Comparison of ENCODE assay signal across 25 cellular contexts in the genomic region with DNA sequence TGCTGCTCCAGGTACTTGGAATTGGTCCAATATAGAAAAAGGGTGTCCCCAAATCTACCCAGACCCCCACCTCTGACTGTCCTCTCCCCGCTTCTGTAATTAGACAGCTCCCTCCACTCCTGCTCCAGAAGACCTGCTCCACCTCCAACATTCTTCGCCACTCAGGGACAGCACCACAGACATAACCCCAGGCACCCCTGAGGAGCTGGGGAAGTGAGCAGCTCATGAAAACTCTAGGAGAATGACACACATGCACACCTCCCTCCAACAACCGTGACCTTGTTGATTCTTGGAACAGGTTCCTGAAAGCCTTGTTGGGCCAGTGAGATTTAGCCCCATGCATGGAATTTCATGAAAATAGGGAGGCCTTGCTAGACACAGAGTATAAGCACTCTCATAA. TPM values are rescaled to one million over a fixed set of nuclear protein-coding genes. Genes with fewer than 3 reads are reported as not detected.
A peak's percentile ranks its signal among the peaks of the same experiment; 100 is the strongest.
DNase-seq lines count a peak whose midpoint lies in the region; ATAC-seq, FAIRE-seq and TF ChIP-seq lines count a peak whose summit lies in the region.
"Had no signal": no experiment of that assay in that cellular context is flagged by ENCODE, and none has a peak within 500 bp of the region (broad histone marks: within the 10 kb centered on the region; RNA-seq: fewer than 3 reads in every experiment).

No MANE protein-coding gene starts in this region.

- H3K27me3 ChIP-seq in GM23338 (ENCODE audit: insufficient read depth) (no peaks in the 10 kb centered on the region), H1 (replicated peaks in 1 of 4; ENCODE audit: control insufficient read depth in 3 of 4, extremely low read depth in 1 of 4, insufficient read depth in 3 of 4, low read length in 3 of 4) (no peaks in the 10 kb centered on the region), spleen (replicated peaks in 1 of 7) (peaks cover 0 to 7% (median 0%) of the 10 kb centered on the region in 7 donors)
- H3K27me3 ChIP-seq: BE2C; BLaER1 treated with 17β-estradiol and CSF1 and Interleukin-3, amounts not matched to agents 10 nM and 100 nM had no signal

- H2AFZ ChIP-seq in GM23338 (peak overlapping the region; percentile 9), H1 (ENCODE audit: low read length) (peak overlapping the region; percentile 92; the same call in 1 of the 2 replicates)

- no peak overlapping the region for H3K4ac ChIP-seq in H1 (replicated peaks; ENCODE audit: insufficient read length, low read depth, low read length)

- no peak overlapping the region for H2BK12ac ChIP-seq in H1 (ENCODE audit: low read depth, low read length)

- no peak overlapping the region for H3K27ac Mint-ChIP-seq in GM23338
- no peak overlapping the region for H3K27ac Mint-ChIP-seq in activated naive CD4-positive, alpha-beta T cell treated with anti-CD3 and anti-CD28 coated beads for 36 hours
- H3K27ac Mint-ChIP-seq: CD14-positive monocyte; CD4-positive, alpha-beta T cell; H9 had no signal

- no peaks in the 10 kb centered on the region for H3K79me1 ChIP-seq in H1 (ENCODE audit: low read depth, low read length)

- TF ChIP-seq POLR2A in H1 (IDR thresholded peaks at IDR 0.05; ENCODE audit: control extremely low read depth in 1 of 2, low read depth in 2 of 2, low read length in 2 of 2) = no peak
- no peak for TF ChIP-seq POLR2A in spleen (IDR thresholded peaks at IDR 0.05)

- H3K9me3 ChIP-seq in H1 (ENCODE audit: insufficient read depth in 2 of 2, low read depth in 1 of 2, low read length in 1 of 2) (no peaks in the 10 kb centered on the region), spleen (no peaks in the 10 kb centered on the region)
- H3K9me3 ChIP-seq: A549; BE2C; BLaER1 treated with 17β-estradiol and CSF1 and Interleukin-3, amounts not matched to agents 10 nM and 100 nM had no signal

- peak overlapping the region; percentile 16; the same call in 1 of the 2 replicates for H2BK20ac ChIP-seq in H1 (ENCODE audit: low read length)

- peaks cover 9% of the 10 kb centered on the region for H3K27me3 Mint-ChIP-seq in GM23338 (ENCODE audit: insufficient read depth, low read depth, poor library complexity)
- H3K27me3 Mint-ChIP-seq in activated naive CD4-positive, alpha-beta T cell treated with anti-CD3 and anti-CD28 coated beads for 36 hours (ENCODE audit: low read depth) = no peaks in the 10 kb centered on the region
- H3K27me3 Mint-ChIP-seq: CD4-positive, alpha-beta T cell had no signal

- TF ChIP-seq EP300 in H1 (IDR thresholded peaks at IDR 0.05; ENCODE audit: borderline replicate concordance in 1 of 2, low read depth in 2 of 2, low read length in 2 of 2) = no peak

- H2BK5ac ChIP-seq in H1 (ENCODE audit: low read depth, low read length) = 0 out of 2 replicates have a peak overlapping the region, but pooled peaks have one; percentile 64

- H2AK5ac ChIP-seq in H1 (ENCODE audit: low read depth, low read length) = no peak overlapping the region

- no peak overlapping the region for H3K14ac ChIP-seq in H1 (ENCODE audit: insufficient read length)

- no peak overlapping the region for H3K56ac ChIP-seq in H1 (replicated peaks; ENCODE audit: insufficient read length, low read depth, low read length)

- H3K4me3 ChIP-seq in GM23338 (no peak overlapping the region), H1 (ENCODE audit: extremely low read depth in 1 of 4, insufficient read depth in 2 of 4, low read depth in 3 of 4, low read length in 4 of 4) (no peak overlapping the region), spleen (no peak overlapping the region)
- H3K4me3 ChIP-seq: A549; BLaER1 treated with 17β-estradiol and CSF1 and Interleukin-3, amounts not matched to agents 10 nM and 100 nM; GM12878 had no signal

- H3K23ac ChIP-seq in H1 (ENCODE audit: insufficient read length) = no peak overlapping the region

- H3K4me1 Mint-ChIP-seq in GM23338 = peaks cover 26% of the 10 kb centered on the region
- H3K4me1 Mint-ChIP-seq in activated naive CD4-positive, alpha-beta T cell treated with anti-CD3 and anti-CD28 coated beads for 36 hours (ENCODE audit: low read depth) = no peaks in the 10 kb centered on the region
- H3K4me1 Mint-ChIP-seq: CD14-positive monocyte; CD8-positive, alpha-beta memory T cell had no signal

- H4K8ac ChIP-seq in H1 (ENCODE audit: extremely low read depth, insufficient read depth, low read length) = no peak overlapping the region

- 90% methylated on average over 3 of the region's 3 CpGs; no CpG with 5 or more reads in 1 of the 2 experiments for WGBS in H1 (ENCODE audit: extremely low coverage in 1 of 2, insufficient coverage in 1 of 2, insufficient read length in 1 of 2, insufficient replicate concordance in 2 of 2, low coverage in 1 of 2, low lambda C conversion rate in 2 of 2, missing lambda C conversion rate in 1 of 2), 2 experiments
- WGBS in spleen, 5 donors = 71 to 94% (median 82%) methylated on average over 3 of the region's 3 CpGs

- H3K4me3 Mint-ChIP-seq in GM23338 = no peak overlapping the region
- H3K4me3 Mint-ChIP-seq in activated naive CD4-positive, alpha-beta T cell treated with anti-CD3 and anti-CD28 coated beads for 36 hours = no peak overlapping the region
- H3K4me3 Mint-ChIP-seq: CD14-positive monocyte; CD4-positive, alpha-beta T cell; CD8-positive, alpha-beta memory T cell; H9 had no signal

- peaks cover 2% of the 10 kb centered on the region; the same call in 1 of the 2 replicates for H3K23me2 ChIP-seq in H1 (ENCODE audit: low read depth, low read length)

- no peaks in the 10 kb centered on the region for H3F3A ChIP-seq in GM23338 (replicated peaks; ENCODE audit: low read depth)

- no peaks in the 10 kb centered on the region for H3K36me3 Mint-ChIP-seq in GM23338 (ENCODE audit: low read depth)
- no peaks in the 10 kb centered on the region for H3K36me3 Mint-ChIP-seq in activated naive CD4-positive, alpha-beta T cell treated with anti-CD3 and anti-CD28 coated beads for 36 hours (ENCODE audit: low read depth)
- H3K36me3 Mint-ChIP-seq: CD14-positive monocyte; CD8-positive, alpha-beta memory T cell had no signal

- no peak overlapping the region for H4K91ac ChIP-seq in H1 (replicated peaks; ENCODE audit: insufficient read length, low read length)

- TF ChIP-seq CTCF in GM23338 (conservative IDR thresholded peaks at IDR 0.05; ENCODE audit: low read depth in 2 of 2) = no peak
- TF ChIP-seq CTCF in H1 (IDR thresholded peaks at IDR 0.05; ENCODE audit: control extremely low read depth in 1 of 3, insufficient read depth in 1 of 3, low read depth in 1 of 3, low read length in 3 of 3) = no peak
- TF ChIP-seq CTCF in spleen (IDR thresholded peaks at IDR 0.05 in 8 of 11, conservative IDR thresholded peaks at IDR 0.05 in 3 of 11) = no peak

- no peak overlapping the region for H3K9ac ChIP-seq in H1 (replicated peaks in 1 of 4; ENCODE audit: extremely low read depth in 1 of 4, low read depth in 3 of 4, low read length in 3 of 4)
- H3K9ac ChIP-seq: BLaER1 treated with 17β-estradiol and CSF1 and Interleukin-3, amounts not matched to agents 10 nM and 100 nM had no signal

- H3K9me2 ChIP-seq in GM23338 (ENCODE audit: insufficient read depth) = peaks cover 15% of the 10 kb centered on the region

- H3K4me2 ChIP-seq in GM23338 (no peak overlapping the region), H1 (ENCODE audit: insufficient read depth in 1 of 2, low read depth in 2 of 2, low read length in 2 of 2) (no peak overlapping the region)
- H3K4me2 ChIP-seq: A549 had no signal

- intact Hi-C loops in spleen (cut with DNase I; ENCODE audit: low total_unique reads) = no loop called here
- intact Hi-C loops in activated naive CD4-positive, alpha-beta T cell treated with anti-CD3 and anti-CD28 coated beads for 36 hours (cut with micrococcal nuclease) = no loop called here

- no peaks in the 10 kb centered on the region for H3K9me3 Mint-ChIP-seq in GM23338
- no peaks in the 10 kb centered on the region for H3K9me3 Mint-ChIP-seq in activated naive CD4-positive, alpha-beta T cell treated with anti-CD3 and anti-CD28 coated beads for 36 hours
- H3K9me3 Mint-ChIP-seq: CD4-positive, alpha-beta T cell; CD8-positive, alpha-beta memory T cell; H9 had no signal

- H3K4me1 ChIP-seq in GM23338 (ENCODE audit: insufficient read depth) (peaks cover 22% of the 10 kb centered on the region), H1 (replicated peaks in 1 of 4; ENCODE audit: control insufficient read depth in 3 of 4, insufficient read depth in 4 of 4, low read length in 3 of 4) (peaks cover 3 to 8% (median 4%) of the 10 kb centered on the region in 4 experiments), spleen (no peaks in the 10 kb centered on the region)
- H3K4me1 ChIP-seq: BE2C had no signal

- H3K79me2 ChIP-seq in GM23338 (replicated peaks; ENCODE audit: insufficient read depth) = no peaks in the 10 kb centered on the region
- H3K79me2 ChIP-seq in H1 (ENCODE audit: control insufficient read depth in 1 of 2, insufficient read depth in 2 of 2, low read length in 2 of 2) = no peaks in the 10 kb centered on the region

- H2BK15ac ChIP-seq in H1 (ENCODE audit: low read length) = no peak overlapping the region

- ATAC-seq in GM23338 (no peak), HG02759 (IDR thresholded peaks at IDR 0.05; ENCODE audit: unreplicated experiment) (no peak), GM18873 (IDR thresholded peaks at IDR 0.05; ENCODE audit: low FRiP score, unreplicated experiment) (no peak)
- ATAC-seq: GM12878 had no signal

- H3K36me3 ChIP-seq in GM23338 (ENCODE audit: insufficient read depth) (no peaks in the 10 kb centered on the region), H1 (ENCODE audit: control insufficient read depth in 2 of 4, insufficient read depth in 4 of 4, low read length in 3 of 4) (no peaks in the 10 kb centered on the region), spleen (no peaks in the 10 kb centered on the region)
- H3K36me3 ChIP-seq: BE2C; BLaER1 treated with 17β-estradiol and CSF1 and Interleukin-3, amounts not matched to agents 10 nM and 100 nM had no signal

- H3K27ac ChIP-seq in GM23338 (ENCODE audit: low read depth) (no peak overlapping the region), H1 (ENCODE audit: low read depth, low read length) (no peak overlapping the region), spleen (no peak overlapping the region)
- H3K27ac ChIP-seq: BLaER1 treated with 17β-estradiol and CSF1 and Interleukin-3, amounts not matched to agents 10 nM and 100 nM had no signal

- no peak overlapping the region for H2BK120ac ChIP-seq in H1 (replicated peaks; ENCODE audit: low read depth, low read length)

- H4K20me1 ChIP-seq in GM23338 (replicated peaks; ENCODE audit: insufficient read depth) (no peaks in the 10 kb centered on the region), H1 (replicated peaks in 1 of 2; ENCODE audit: control insufficient read depth in 1 of 2, insufficient read depth in 2 of 2, low read length in 2 of 2) (no peaks in the 10 kb centered on the region)
- H4K20me1 ChIP-seq: BLaER1 treated with 17β-estradiol and CSF1 and Interleukin-3, amounts not matched to agents 10 nM and 100 nM had no signal

- POLR2A ChIA-PET in H1 (lab: Charles Lee; ENCODE audit: partially characterized antibody) = interaction anchor here (1.3 kb wide), 1 partner anchor 92 kb away, joined by 3 read pairs; no protein-coding TSS in a partner anchor

- no peak overlapping the region for H4K5ac ChIP-seq in H1 (ENCODE audit: insufficient read length, low read depth, low read length)

- no peak for FAIRE-seq in H1 (lab: Jason Lieb, UNC)
- FAIRE-seq: A549, D721Med, GM12878 had no signal

- 0 out of 2 replicates have a peak overlapping the region, but pooled peaks have one; percentile 22 for H3K18ac ChIP-seq in H1 (ENCODE audit: extremely low read depth, low read length)

- DNase-seq in GM23338 (ENCODE audit: low spot score) (no peak), NCI-H226 (peak; percentile 70), H1 (ENCODE audit: low read depth in 1 of 2, low spot score in 2 of 2) (no peak), spleen (peak; percentile 33), SIG-M5 treated with dmso at 0.1 percent for 504 hours (lab: John Stamatoyannopoulos, UW; ENCODE audit: unreplicated experiment) (no peak)
- no peak for DNase-seq in activated naive CD4-positive, alpha-beta T cell treated with anti-CD3 and anti-CD28 coated beads for 36 hours
- DNase-seq: 8988T; ACHN; AML-193; BE2C; CD4-positive, alpha-beta T cell; CD8-positive, alpha-beta memory T cell; DMS 273 treated with DMSO at 0.1 percent for 48 hours; DMS79; EL; GDM1 had no signal

- no peak for TF ChIP-seq RAD21 in H1 (IDR thresholded peaks at IDR 0.05 in 1 of 2, conservative IDR thresholded peaks at IDR 0.05 in 1 of 2; ENCODE audit: low read depth in 2 of 2, low read length in 2 of 2)

- CTCF ChIA-PET in H1 (lab: Charles Lee; ENCODE audit: partially characterized antibody) = interaction anchor here (0.7 to 3.0 kb wide), 7 partner anchors 14 to 655 kb away, joined by 3 to 11 read pairs (median 3); no protein-coding TSS in a partner anchor
- CTCF ChIA-PET in activated naive CD4-positive, alpha-beta T cell treated with anti-CD3 and anti-CD28 coated beads for 36 hours (lab: Charles Lee) = no interaction called here

RNA-seq across cellular contexts. Expression of gene KRT4, which starts 8.2 kb away (rescaled TPM):
- not detected in 2 replicates for total RNA-seq in GM23338 (2014; rRNA removed; shearing (Covaris generic))
- polyA plus RNA-seq in GM23338 (2016; fragmentation: Nextera tagmentation; extraction: Ambion mirVana) = not detected in 2 replicates
- total RNA-seq in H1 (2021; fragmentation: NEBNext Ultra II Directional; extraction: Animal tissue kit (Norgen Biotek cat#: 25700)) = not detected in 2 replicates
- polyA plus RNA-seq in H1 (2011; rRNA removed) = 0.06 TPM in 1 of 2 replicates, not detected in the other
- polyA plus RNA-seq in H1 (2011; cell fraction: cytosol; rRNA removed) = not detected
- not detected for polyA plus RNA-seq in H1 (2011; cell fraction: nucleus; rRNA removed)
- not detected in 4 replicates for polyA plus RNA-seq in H1 (2012, experiment 1 of 2)
- not detected for polyA plus RNA-seq in H1 (2012, experiment 2 of 2)
- polyA plus RNA-seq in H1 (2013, experiment 1 of 2) = 0.02 TPM
- not detected for polyA plus RNA-seq in H1 (2013, experiment 2 of 2)
- polyA minus RNA-seq in H1 (2011; rRNA and poly(A)+ RNA removed) = not detected in 2 replicates
- polyA minus RNA-seq in H1 (2011; cell fraction: cytosol; rRNA and poly(A)+ RNA removed) = not detected
- not detected for polyA minus RNA-seq in H1 (2011; cell fraction: nucleus; rRNA and poly(A)+ RNA removed)
- total RNA-seq in spleen = under 1 TPM in 1 of 7 donors, not detected in 6; 0.37 TPM
- polyA plus RNA-seq in spleen = 1 to 10 TPM in 2 of 3 donors, under 1 TPM in 1; 0.55 to 3.4 (median 1.4) TPM
- total RNA-seq in activated naive CD4-positive, alpha-beta T cell treated with anti-CD3 and anti-CD28 coated beads for 36 hours = not detected
- total RNA-seq: CD4-positive, alpha-beta T cell; CD8-positive, alpha-beta memory T cell; GM12878; H4; H9 had no signal
- polyA plus RNA-seq: CD14-positive monocyte; CD8-positive, alpha-beta memory T cell; GM12878 had no signal

RNA-seq across cellular contexts. Expression of gene KRT3, which starts 9.8 kb away (rescaled TPM):
- total RNA-seq in GM23338 (2014; rRNA removed; shearing (Covaris generic)) = not detected in 2 replicates
- not detected in 2 replicates for polyA plus RNA-seq in GM23338 (2016; fragmentation: Nextera tagmentation; extraction: Ambion mirVana)
- total RNA-seq in H1 (2021; fragmentation: NEBNext Ultra II Directional; extraction: Animal tissue kit (Norgen Biotek cat#: 25700)) = not detected in 2 replicates
- not detected in 2 replicates for polyA plus RNA-seq in H1 (2011; rRNA removed)
- polyA plus RNA-seq in H1 (2011; cell fraction: cytosol; rRNA removed) = 0.03 TPM
- not detected for polyA plus RNA-seq in H1 (2011; cell fraction: nucleus; rRNA removed)
- not detected in 4 replicates for polyA plus RNA-seq in H1 (2012, experiment 1 of 2)
- not detected for polyA plus RNA-seq in H1 (2012, experiment 2 of 2)
- polyA plus RNA-seq in H1 (2013, experiment 1 of 2) = not detected
- not detected for polyA plus RNA-seq in H1 (2013, experiment 2 of 2)
- polyA minus RNA-seq in H1 (2011; rRNA and poly(A)+ RNA removed) = not detected in 2 replicates
- not detected for polyA minus RNA-seq in H1 (2011; cell fraction: cytosol; rRNA and poly(A)+ RNA removed)
- not detected for polyA minus RNA-seq in H1 (2011; cell fraction: nucleus; rRNA and poly(A)+ RNA removed)
- total RNA-seq in spleen = not detected
- polyA plus RNA-seq in spleen = not detected
- not detected for total RNA-seq in activated naive CD4-positive, alpha-beta T cell treated with anti-CD3 and anti-CD28 coated beads for 36 hours
- total RNA-seq: CD4-positive, alpha-beta T cell; CD8-positive, alpha-beta memory T cell; GM12878; H4; H9 had no signal
- polyA plus RNA-seq: CD14-positive monocyte; CD8-positive, alpha-beta memory T cell; GM12878 had no signal

RNA-seq across cellular contexts. Expression of gene KRT79, which starts 28.4 kb away (rescaled TPM):
- total RNA-seq in GM23338 (2014; rRNA removed; shearing (Covaris generic)) = 0.21 TPM in 1 of 2 replicates, not detected in the other
- polyA plus RNA-seq in GM23338 (2016; fragmentation: Nextera tagmentation; extraction: Ambion mirVana) (not detected in 2 replicates), H1 (2011; rRNA removed) (not detected in 2 replicates), spleen (under 1 TPM in 2 of 3 donors, not detected in 1; 0.15 to 0.19 TPM)
- total RNA-seq in H1 (2021; fragmentation: NEBNext Ultra II Directional; extraction: Animal tissue kit (Norgen Biotek cat#: 25700)) = not detected in 2 replicates
- polyA plus RNA-seq in H1 (2011; cell fraction: cytosol; rRNA removed) = not detected
- polyA plus RNA-seq in H1 (2011; cell fraction: nucleus; rRNA removed) = not detected
- not detected in 4 replicates for polyA plus RNA-seq in H1 (2012, experiment 1 of 2)
- not detected for polyA plus RNA-seq in H1 (2012, experiment 2 of 2)
- polyA plus RNA-seq in H1 (2013, experiment 1 of 2) = not detected
- not detected for polyA plus RNA-seq in H1 (2013, experiment 2 of 2)
- not detected in 2 replicates for polyA minus RNA-seq in H1 (2011; rRNA and poly(A)+ RNA removed)
- not detected for polyA minus RNA-seq in H1 (2011; cell fraction: cytosol; rRNA and poly(A)+ RNA removed)
- polyA minus RNA-seq in H1 (2011; cell fraction: nucleus; rRNA and poly(A)+ RNA removed) = not detected
- under 1 TPM in 1 of 7 donors, not detected in 6; 0.37 TPM for total RNA-seq in spleen
- not detected for total RNA-seq in activated naive CD4-positive, alpha-beta T cell treated with anti-CD3 and anti-CD28 coated beads for 36 hours
- total RNA-seq: CD4-positive, alpha-beta T cell; CD8-positive, alpha-beta memory T cell; GM12878; H4; H9 had no signal
- polyA plus RNA-seq: CD14-positive monocyte; CD8-positive, alpha-beta memory T cell had no signal

RNA-seq across cellular contexts. Expression of gene KRT76, which starts 28.6 kb away (rescaled TPM):
- not detected in 2 replicates for total RNA-seq in GM23338 (2014; rRNA removed; shearing (Covaris generic))
- polyA plus RNA-seq in GM23338 (2016; fragmentation: Nextera tagmentation; extraction: Ambion mirVana) (not detected in 2 replicates), H1 (2011; rRNA removed) (not detected in 2 replicates), spleen (not detected)
- total RNA-seq in H1 (2021; fragmentation: NEBNext Ultra II Directional; extraction: Animal tissue kit (Norgen Biotek cat#: 25700)) = not detected in 2 replicates
- not detected for polyA plus RNA-seq in H1 (2011; cell fraction: cytosol; rRNA removed)
- polyA plus RNA-seq in H1 (2011; cell fraction: nucleus; rRNA removed) = not detected
- polyA plus RNA-seq in H1 (2012, experiment 1 of 2) = not detected in 4 replicates
- polyA plus RNA-seq in H1 (2012, experiment 2 of 2) = not detected
- polyA plus RNA-seq in H1 (2013, experiment 1 of 2) = not detected
- polyA plus RNA-seq in H1 (2013, experiment 2 of 2) = not detected
- not detected in 2 replicates for polyA minus RNA-seq in H1 (2011; rRNA and poly(A)+ RNA removed)
- polyA minus RNA-seq in H1 (2011; cell fraction: cytosol; rRNA and poly(A)+ RNA removed) = not detected
- polyA minus RNA-seq in H1 (2011; cell fraction: nucleus; rRNA and poly(A)+ RNA removed) = not detected
- total RNA-seq in spleen = not detected
- total RNA-seq in activated naive CD4-positive, alpha-beta T cell treated with anti-CD3 and anti-CD28 coated beads for 36 hours = not detected
- total RNA-seq: CD4-positive, alpha-beta T cell; CD8-positive, alpha-beta memory T cell; GM12878; H4; H9 had no signal
- polyA plus RNA-seq: A549; CD14-positive monocyte; CD8-positive, alpha-beta memory T cell; GM12878 had no signal

RNA-seq across cellular contexts. Expression of gene KRT78, which starts 43.1 kb away (rescaled TPM):
- not detected in 2 replicates for total RNA-seq in GM23338 (2014; rRNA removed; shearing (Covaris generic))
- polyA plus RNA-seq in GM23338 (2016; fragmentation: Nextera tagmentation; extraction: Ambion mirVana) = not detected in 2 replicates
- not detected in 2 replicates for total RNA-seq in H1 (2021; fragmentation: NEBNext Ultra II Directional; extraction: Animal tissue kit (Norgen Biotek cat#: 25700))
- not detected in 2 replicates for polyA plus RNA-seq in H1 (2011; rRNA removed)
- polyA plus RNA-seq in H1 (2011; cell fraction: cytosol; rRNA removed) = not detected
- polyA plus RNA-seq in H1 (2011; cell fraction: nucleus; rRNA removed) = not detected
- not detected in 4 replicates for polyA plus RNA-seq in H1 (2012, experiment 1 of 2)
- polyA plus RNA-seq in H1 (2012, experiment 2 of 2) = not detected
- polyA plus RNA-seq in H1 (2013, experiment 1 of 2) = not detected
- polyA plus RNA-seq in H1 (2013, experiment 2 of 2) = not detected
- not detected in 2 replicates for polyA minus RNA-seq in H1 (2011; rRNA and poly(A)+ RNA removed)
- polyA minus RNA-seq in H1 (2011; cell fraction: cytosol; rRNA and poly(A)+ RNA removed) = not detected
- not detected for polyA minus RNA-seq in H1 (2011; cell fraction: nucleus; rRNA and poly(A)+ RNA removed)
- total RNA-seq in spleen = not detected
- under 1 TPM in 2 of 3 donors, not detected in 1; 0.24 to 0.83 TPM for polyA plus RNA-seq in spleen
- not detected for total RNA-seq in activated naive CD4-positive, alpha-beta T cell treated with anti-CD3 and anti-CD28 coated beads for 36 hours
- total RNA-seq: CD4-positive, alpha-beta T cell; CD8-positive, alpha-beta memory T cell; GM12878; H4; H9 had no signal
- polyA plus RNA-seq: CD14-positive monocyte; CD8-positive, alpha-beta memory T cell had no signal

Comparison
In these comparisons a context has a peak if more than half of its experiments do, and no peak if none do; other contexts are left out.
1. DNase-seq: peak in NCI-H226 (single experiment) and spleen (single experiment); none in GM23338 (single experiment), H1 (0 of 2), SIG-M5 treated with dmso at 0.1 percent for 504 hours (single experiment) and activated naive CD4-positive, alpha-beta T cell treated with anti-CD3 and anti-CD28 coated beads for 36 hours (single experiment).